Comparison of ENCODE assay signal across 11 cellular contexts in the genomic region with DNA sequence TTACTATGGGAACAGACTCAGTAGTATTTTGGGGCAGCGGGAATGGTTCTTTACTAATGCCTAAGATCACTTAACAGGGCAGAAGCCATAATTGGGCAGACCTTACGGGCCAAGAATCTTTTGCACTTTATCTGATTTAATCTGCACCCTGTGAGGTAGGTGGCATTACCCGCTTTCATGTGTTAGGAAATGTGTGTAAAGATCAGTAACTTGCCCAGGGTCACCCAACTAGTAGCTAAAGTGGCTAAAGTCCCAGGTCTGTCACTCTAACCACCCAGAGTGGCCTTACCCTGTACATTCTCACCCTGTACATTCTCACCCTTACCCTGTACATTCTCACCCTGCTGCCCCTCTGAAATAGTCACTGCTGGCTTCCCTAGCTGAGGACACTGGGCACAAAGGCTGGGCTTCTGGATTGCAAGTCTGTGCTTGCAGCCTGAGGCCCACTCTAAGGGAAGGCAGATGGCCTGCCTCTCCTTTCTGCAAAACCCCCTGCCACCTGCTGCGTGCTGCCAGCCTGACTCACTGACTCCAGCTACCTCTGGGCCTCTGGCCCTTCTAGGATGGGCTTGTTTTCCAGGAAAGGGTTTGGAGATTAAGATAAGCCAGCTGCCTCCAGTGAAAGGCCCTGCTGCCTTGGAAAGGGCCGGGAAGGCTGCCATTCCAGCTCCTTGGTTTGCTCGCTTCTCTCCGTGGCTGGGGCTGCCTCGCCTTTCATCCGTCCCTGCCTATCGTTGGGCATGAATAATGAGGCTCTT. TPM values are rescaled to one million over a fixed set of nuclear protein-coding genes. Genes with fewer than 3 reads are reported as not detected.
A peak's percentile ranks its signal among the peaks of the same experiment; 100 is the strongest.
DNase-seq lines count a peak whose midpoint lies in the region; ATAC-seq and TF ChIP-seq lines count a peak whose summit lies in the region.
"Had no signal": no experiment of that assay in that cellular context is flagged by ENCODE, and none has a peak within 500 bp of the region (broad histone marks: within the 10 kb centered on the region; RNA-seq: fewer than 3 reads in every experiment).

No MANE protein-coding gene starts in this region.

- H3K18ac ChIP-seq in trophoblast cell (ENCODE audit: low read length), result no peak overlapping the region

- H3K4me2 ChIP-seq in GM23338, result no peak overlapping the region
- no peak overlapping the region for H3K4me2 ChIP-seq in trophoblast cell (ENCODE audit: low read length)

- no peaks in the 10 kb centered on the region for H4K20me1 ChIP-seq in GM23338 (replicated peaks; ENCODE audit: insufficient read depth)

- DNase-seq in GM23338 (ENCODE audit: low spot score), result no peak
- DNase-seq in NCI-H82 (lab: John Stamatoyannopoulos, UW), result peak; percentile 97
- peak; percentile 39 for DNase-seq in fibroblast of pulmonary artery (ENCODE audit: low read depth)
- DNase-seq in trophoblast cell, result peak; percentile 59 to 78
- no peak for DNase-seq in suprapubic skin (ENCODE audit: low spot score in 2 of 2)
- no peak for DNase-seq in NCI-H187 (lab: John Stamatoyannopoulos, UW)
- no peak for DNase-seq in stimulated activated CD4-positive, alpha-beta T cell treated with anti-CD3 and anti-CD28 coated beads, Interleukin-4, amount 100 ng/mL, for 24 hours
- DNase-seq: activated CD4-positive, alpha-beta T cell treated with anti-CD3 and anti-CD28 coated beads, Interleukin-2, amount 50 U/mL, for 48 hours had no signal

- peaks cover 31% of the 10 kb centered on the region for H3K4me1 Mint-ChIP-seq in GM23338

- H2BK5ac ChIP-seq in trophoblast cell (ENCODE audit: low read depth, low read length, poor library complexity), result no peak overlapping the region

- no peak overlapping the region for H3K14ac ChIP-seq in trophoblast cell (ENCODE audit: low read length)

- ATAC-seq in GM23338 (peak; percentile 15), GM21619 (IDR thresholded peaks at IDR 0.05; ENCODE audit: unreplicated experiment) (no peak)

- no peak overlapping the region for H3K4me3 Mint-ChIP-seq in GM23338
- H3K4me3 Mint-ChIP-seq: stimulated activated naive CD8-positive, alpha-beta T cell treated with anti-CD3 and anti-CD28 coated beads, Interleukin-15, Interleukin-2, amounts not matched to agents 100 ng/mL and 50 ng/mL, for 24 hours had no signal

- WGBS in trophoblast cell (ENCODE audit: extremely low coverage, insufficient coverage, insufficient read length), result no CpG with 5 or more reads among the region's 10 CpGs
- 53% methylated on average over 3 of the region's 10 CpGs for WGBS in suprapubic skin

- no peak for TF ChIP-seq EP300 in suprapubic skin (IDR thresholded peaks at IDR 0.05)

- H3K27ac ChIP-seq in GM23338 (ENCODE audit: low read depth) (no peak overlapping the region), trophoblast cell (ENCODE audit: low read depth, low read length) (no peak overlapping the region), suprapubic skin (no peak overlapping the region)

- no peak overlapping the region for H3K4me3 ChIP-seq in GM23338
- no peak overlapping the region for H3K4me3 ChIP-seq in fibroblast of pulmonary artery (replicated peaks; ENCODE audit: low read depth, low read length)
- no peak overlapping the region for H3K4me3 ChIP-seq in trophoblast cell (ENCODE audit: low read depth, low read length)
- H3K4me3 ChIP-seq in suprapubic skin, result no peak overlapping the region
- H3K4me3 ChIP-seq: skin epidermis had no signal

- no peak overlapping the region for H2BK12ac ChIP-seq in trophoblast cell (ENCODE audit: low read length)

- TF ChIP-seq CTCF in GM23338 (conservative IDR thresholded peaks at IDR 0.05; ENCODE audit: low read depth in 2 of 2) (no peak), fibroblast of pulmonary artery (IDR thresholded peaks at IDR 0.05; ENCODE audit: low read length, missing control alignments) (no peak), suprapubic skin (IDR thresholded peaks at IDR 0.05) (no peak)

- no peak overlapping the region for H4K12ac ChIP-seq in trophoblast cell (ENCODE audit: low read depth, low read length)

- no peak overlapping the region for H4K8ac ChIP-seq in trophoblast cell (ENCODE audit: low read depth, low read length)

- 0 out of 2 replicates have a peak, but pooled peaks cover 2% of the 10 kb centered on the region for H3K9me2 ChIP-seq in GM23338 (ENCODE audit: insufficient read depth)

- H3K9me3 Mint-ChIP-seq in GM23338, result no peaks in the 10 kb centered on the region; the same call in 2 of the 3 replicates
- H3K9me3 Mint-ChIP-seq: stimulated activated naive CD8-positive, alpha-beta T cell treated with anti-CD3 and anti-CD28 coated beads, Interleukin-15, Interleukin-2, amounts not matched to agents 100 ng/mL and 50 ng/mL, for 24 hours had no signal

- H2BK120ac ChIP-seq in trophoblast cell (ENCODE audit: insufficient read depth, low read length, poor library complexity), result no peak overlapping the region

- peaks cover 17% of the 10 kb centered on the region; the same call in 2 of the 3 replicates for H3K36me3 Mint-ChIP-seq in GM23338 (ENCODE audit: low read depth)

- H2AK5ac ChIP-seq in trophoblast cell (ENCODE audit: low read length), result peak overlapping the region; percentile 4

- no peak for TF ChIP-seq POLR2A in suprapubic skin (IDR thresholded peaks at IDR 0.05)

- H3K27me3 ChIP-seq in GM23338 (ENCODE audit: insufficient read depth) (no peaks in the 10 kb centered on the region), trophoblast cell (ENCODE audit: insufficient read depth, low read length) (no peaks in the 10 kb centered on the region), suprapubic skin (no peaks in the 10 kb centered on the region)

- peaks cover 4% of the 10 kb centered on the region; the same call in 1 of the 2 replicates for H3K4me1 ChIP-seq in GM23338 (ENCODE audit: insufficient read depth)
- peaks cover 29 to 37% of the 10 kb centered on the region in 2 experiments for H3K4me1 ChIP-seq in trophoblast cell (ENCODE audit: control insufficient read depth in 1 of 2, insufficient read depth in 2 of 2, low read length in 2 of 2)
- peaks cover 16% of the 10 kb centered on the region for H3K4me1 ChIP-seq in suprapubic skin

- H3K79me1 ChIP-seq in trophoblast cell (ENCODE audit: low read length), result peaks cover 18% of the 10 kb centered on the region

- H3K4ac ChIP-seq in trophoblast cell (ENCODE audit: low read depth, low read length), result no peak overlapping the region

- H3K79me2 ChIP-seq in GM23338 (replicated peaks; ENCODE audit: insufficient read depth), result no peaks in the 10 kb centered on the region
- peaks cover 1% of the 10 kb centered on the region for H3K79me2 ChIP-seq in trophoblast cell (ENCODE audit: control insufficient read depth, insufficient read depth, low read length, poor library complexity)

- H3K27me3 Mint-ChIP-seq in GM23338 (ENCODE audit: insufficient read depth, low read depth, poor library complexity), result peaks cover 12% of the 10 kb centered on the region

- peak overlapping the region; percentile 75; the same call in 1 of the 2 replicates for H3K27ac Mint-ChIP-seq in GM23338
- H3K27ac Mint-ChIP-seq: stimulated activated naive CD8-positive, alpha-beta T cell treated with anti-CD3 and anti-CD28 coated beads, Interleukin-15, Interleukin-2, amounts not matched to agents 100 ng/mL and 50 ng/mL, for 24 hours had no signal

- no peak overlapping the region for H2AFZ ChIP-seq in GM23338
- H2AFZ ChIP-seq in trophoblast cell (ENCODE audit: insufficient read depth, low read length, poor library complexity), result no peak overlapping the region

- no peak overlapping the region for H3K23ac ChIP-seq in trophoblast cell (ENCODE audit: low read length)

- H4K91ac ChIP-seq in trophoblast cell (ENCODE audit: low read depth, low read length), result peak overlapping the region; percentile 16

- H3K9me3 ChIP-seq in trophoblast cell (ENCODE audit: insufficient read depth, low read depth, low read length) (no peaks in the 10 kb centered on the region), suprapubic skin (no peaks in the 10 kb centered on the region)

- no peaks in the 10 kb centered on the region for H3F3A ChIP-seq in GM23338 (replicated peaks; ENCODE audit: low read depth)

- no peaks in the 10 kb centered on the region for H3K36me3 ChIP-seq in GM23338 (ENCODE audit: insufficient read depth)
- H3K36me3 ChIP-seq in trophoblast cell (ENCODE audit: control insufficient read depth in 1 of 2, insufficient read depth in 2 of 2, low read length in 2 of 2), result peaks cover 0 to 3% of the 10 kb centered on the region in 2 experiments
- peaks cover under 1% of the 10 kb centered on the region for H3K36me3 ChIP-seq in suprapubic skin

- H3K9ac ChIP-seq in trophoblast cell (ENCODE audit: low read length), result no peak overlapping the region

TF ChIP-seq in GM23338, 12 proteins besides CTCF, POLR2A, EP300 and RAD21 (continues in another document):
- no peak for TF ChIP-seq STAT1 (IDR thresholded peaks at IDR 0.05; ENCODE audit: unreplicated experiment)
- TF ChIP-seq EZH2phosphoT487 (IDR thresholded peaks at IDR 0.05; ENCODE audit: unreplicated experiment), result no peak
- TF ChIP-seq, protein P1, sequence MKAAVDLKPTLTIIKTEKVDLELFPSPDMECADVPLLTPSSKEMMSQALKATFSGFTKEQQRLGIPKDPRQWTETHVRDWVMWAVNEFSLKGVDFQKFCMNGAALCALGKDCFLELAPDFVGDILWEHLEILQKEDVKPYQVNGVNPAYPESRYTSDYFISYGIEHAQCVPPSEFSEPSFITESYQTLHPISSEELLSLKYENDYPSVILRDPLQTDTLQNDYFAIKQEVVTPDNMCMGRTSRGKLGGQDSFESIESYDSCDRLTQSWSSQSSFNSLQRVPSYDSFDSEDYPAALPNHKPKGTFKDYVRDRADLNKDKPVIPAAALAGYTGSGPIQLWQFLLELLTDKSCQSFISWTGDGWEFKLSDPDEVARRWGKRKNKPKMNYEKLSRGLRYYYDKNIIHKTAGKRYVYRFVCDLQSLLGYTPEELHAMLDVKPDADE (IDR thresholded peaks at IDR 0.05), result no peak
- no peak for TF ChIP-seq CREB1 (CRISPR knock-in tag; IDR thresholded peaks at IDR 0.05; ENCODE audit: low read depth)
- no peak for TF ChIP-seq ZNF114 (CRISPR knock-in tag; IDR thresholded peaks at IDR 0.05)

RNA-seq across cellular contexts. Expression of a gene that starts 37.5 kb away (rescaled TPM):
- total RNA-seq in GM23338 (2014; rRNA removed; shearing (Covaris generic)), result 0.66 and 1.5 TPM in 2 replicates
- 1.0 and 1.1 TPM in 2 replicates for polyA plus RNA-seq in GM23338 (2016; fragmentation: Nextera tagmentation; extraction: Ambion mirVana)
- polyA plus RNA-seq in trophoblast cell (2013), result 0.26 and 0.37 TPM in 2 replicates
- 10 to 100 TPM in 2 of 4 donors, 1 to 10 TPM in 2; 8.6 to 14.9 (median 11.6) TPM for total RNA-seq in suprapubic skin

Comparison
In these comparisons a context has a peak if more than half of its experiments do, and no peak if none do; other contexts are left out.
1. DNase-seq: peak in NCI-H82 (single experiment), fibroblast of pulmonary artery (single experiment) and trophoblast cell (2 of 2); none in GM23338 (single experiment), suprapubic skin (0 of 2), NCI-H187 (0 of 2) and stimulated activated CD4-positive, alpha-beta T cell treated with anti-CD3 and anti-CD28 coated beads, Interleukin-4, amount 100 ng/mL, for 24 hours (single experiment).